ENCODE assay signal across 8 cellular contexts in genomic region chr11:64036081-64037026, GRCh38. TPM values are rescaled to one million over a fixed set of nuclear protein-coding genes. Genes with fewer than 3 reads are reported as not detected.
A peak's percentile ranks its signal among the peaks of the same experiment; 100 is the strongest.
DNase-seq lines count a peak whose midpoint lies in the region; ATAC-seq and TF ChIP-seq lines count a peak whose summit lies in the region.

No MANE protein-coding gene starts in this region.

- H3K4me1 ChIP-seq in Panc1 (ENCODE audit: control insufficient read depth, insufficient read depth, low read length) (peaks cover 14% of the 10 kb centered on the region), osteoblast (ENCODE audit: insufficient read depth, low read length) (no peaks in the 10 kb centered on the region)

- peak overlapping the region; percentile 69 for H3K4me2 ChIP-seq in osteoblast (ENCODE audit: insufficient read depth, low read length)

- in situ Hi-C loops in Panc1 (cut with HindIII; ENCODE audit: low pct_unique_long_range_greater_than_20kb, low sequenced_read_pairs): no loop called here

- peak; percentile 61 for DNase-seq in GM10266 (ENCODE audit: extremely low spot score)
- DNase-seq in Panc1 (ENCODE audit: low read depth, low spot score): no peak
- peak; percentile 16 for DNase-seq in fibroblast of villous mesenchyme (ENCODE audit: low read depth)
- peak; percentile 96 for DNase-seq in osteoblast (ENCODE audit: insufficient read length, low spot score, missing footprints)
- no peak for DNase-seq in posterior vena cava (ENCODE audit: low spot score)
- DNase-seq in inferior parietal cortex (ENCODE audit: extremely low spot score): no peak
- DNase-seq in NCI-H2029 (lab: John Stamatoyannopoulos, UW): no peak

- ATAC-seq in Panc1 (peak; percentile 44), HG03521 (IDR thresholded peaks at IDR 0.05; ENCODE audit: unreplicated experiment) (no peak)

- H2AFZ ChIP-seq in osteoblast (ENCODE audit: low read length): no peak overlapping the region

- H4K20me1 ChIP-seq in osteoblast (ENCODE audit: insufficient read depth, low read length): peaks cover 27% of the 10 kb centered on the region

- H3K9me3 ChIP-seq in Panc1 (ENCODE audit: control insufficient read depth, insufficient read depth, low read depth, low read length) (no peaks in the 10 kb centered on the region), osteoblast (ENCODE audit: low read depth, low read length) (no peaks in the 10 kb centered on the region)

- H3K79me2 ChIP-seq in osteoblast (ENCODE audit: insufficient read depth, low read length): no peaks in the 10 kb centered on the region

- H3K4me3 ChIP-seq in Panc1 (ENCODE audit: low read depth in 2 of 2, low read length in 2 of 2): peak overlapping the region; percentile 32 to 38
- H3K4me3 ChIP-seq in fibroblast of villous mesenchyme (ENCODE audit: low read depth, low read length): peak overlapping the region; percentile 23
- H3K4me3 ChIP-seq in osteoblast (ENCODE audit: insufficient read depth, low read length): peak overlapping the region; percentile 61

- TF ChIP-seq CTCF in GM10266 (IDR thresholded peaks at IDR 0.05; ENCODE audit: control insufficient read depth, insufficient read depth, low read depth, missing control alignments) (no peak), Panc1 (IDR thresholded peaks at IDR 0.05) (no peak; the same call in 1 of the 2 replicates), fibroblast of villous mesenchyme (IDR thresholded peaks at IDR 0.05; ENCODE audit: insufficient read depth, low read depth, low read length) (no peak), osteoblast (IDR thresholded peaks at IDR 0.05; ENCODE audit: extremely low read depth, low read depth, low read length) (no peak)

- H3K36me3 ChIP-seq in Panc1 (ENCODE audit: control insufficient read depth, insufficient read depth, low read length): no peaks in the 10 kb centered on the region
- H3K36me3 ChIP-seq in osteoblast (ENCODE audit: insufficient read depth, low read length): no peaks in the 10 kb centered on the region

- no TSS peak for BruUV-seq in Panc1 (replicated peaks; lab: Mats Ljungman, UMichigan)

- H3K27ac ChIP-seq in Panc1 (ENCODE audit: low read length) (no peak overlapping the region), osteoblast (ENCODE audit: low read depth, low read length) (no peak overlapping the region)

- CTCF ChIA-PET in Panc1 (lab: Charles Lee): no interaction called here

- POLR2A ChIA-PET in Panc1 (lab: Charles Lee): no interaction called here

- intact Hi-C loops in Panc1 (cut with micrococcal nuclease; ENCODE audit: unreplicated experiment) (no loop called here), posterior vena cava (cut with DNase I) (no loop called here)

- no peaks in the 10 kb centered on the region for H3K27me3 ChIP-seq in Panc1 (ENCODE audit: control insufficient read depth, insufficient read depth, low read length)
- H3K27me3 ChIP-seq in osteoblast (ENCODE audit: insufficient read depth, low read length): peaks cover 26% of the 10 kb centered on the region

RNA-seq across cellular contexts. Expression of gene FLRT1, which starts 0.6 kb away (rescaled TPM):
- total RNA-seq in Panc1 (2021; ENCODE audit: unreplicated experiment) (0.51 TPM), fibroblast of villous mesenchyme (under 0.01 TPM in 2 replicates), osteoblast (under 0.01 and 0.29 TPM in 2 replicates), posterior vena cava (under 1 TPM; 0.14 to 0.29 TPM)
- 1.9 TPM for polyA plus RNA-seq in Panc1 (2012; ENCODE audit: insufficient read length)

RNA-seq across cellular contexts. Expression of gene OTUB1, which starts 50.1 kb away (rescaled TPM):
- total RNA-seq in Panc1 (2021; ENCODE audit: unreplicated experiment) (118 TPM), fibroblast of villous mesenchyme (36.4 and 38.0 TPM in 2 replicates), osteoblast (32.1 and 34.4 TPM in 2 replicates), posterior vena cava (10 to 100 TPM; 37.7 to 41.3 TPM)
- 169 TPM for polyA plus RNA-seq in Panc1 (2012; ENCODE audit: insufficient read length)

Comparison
In these comparisons a context has a peak if more than half of its experiments do, and no peak if none do; other contexts are left out.
1. DNase-seq: peak in GM10266 (single experiment), fibroblast of villous mesenchyme (single experiment) and osteoblast (single experiment); none in Panc1 (single experiment), posterior vena cava (single experiment), inferior parietal cortex (single experiment) and NCI-H2029 (single experiment).
2. Peak in every context shown above with its lines, with median percentiles within 50 percentile points of each other: H3K4me3 ChIP-seq.